ENCODE assay signal across 22 cellular contexts in genomic region chr4:40888916-40889315, GRCh38.
DNase-seq lines count a peak whose midpoint lies in the region; ATAC-seq and TF ChIP-seq lines count a peak whose summit lies in the region.
"Had no signal": no experiment of that assay in that cellular context is flagged by ENCODE, and none has a peak within 500 bp of the region (broad histone marks: within the 10 kb centered on the region; RNA-seq: fewer than 3 reads in every experiment).

No MANE protein-coding gene starts in this region.

- no peaks in the 10 kb centered on the region for H3K27me3 ChIP-seq in foreskin keratinocyte
- H3K27me3 ChIP-seq: BE2C had no signal

- no peak overlapping the region for H3K27ac ChIP-seq in foreskin keratinocyte
- H3K27ac ChIP-seq: 22Rv1 had no signal

- H3K4me1 ChIP-seq in foreskin keratinocyte = no peaks in the 10 kb centered on the region

- no peak for ATAC-seq in foreskin keratinocyte
- ATAC-seq: HCT116, SK-N-SH treated with all-trans-retinoic acid at 6 μM for 48 hours had no signal

- TF ChIP-seq CTCF in foreskin keratinocyte (conservative IDR thresholded peaks at IDR 0.05) = no peak

- DNase-seq in DMS 273 (lab: John Stamatoyannopoulos, UW; ENCODE audit: unreplicated experiment) = peak; percentile 46
- DNase-seq in DMS 273 treated with DMSO at 0.1 percent for 48 hours (lab: John Stamatoyannopoulos, UW) = no peak
- DNase-seq in NCI-H82 (lab: John Stamatoyannopoulos, UW) = peak; percentile 92
- peak; percentile 33 for DNase-seq in medulla oblongata (ENCODE audit: extremely low spot score)
- no peak for DNase-seq in foreskin keratinocyte
- no peak for DNase-seq in dedifferentiated amniotic fluid mesenchymal stem cell (ENCODE audit: extremely low spot score)
- no peak for DNase-seq in NCI-H2196 treated with DMSO at 0.1 percent for 48 hours (lab: John Stamatoyannopoulos, UW; ENCODE audit: unreplicated experiment)
- DNase-seq: ACHN; BE2C; CD8-positive, alpha-beta memory T cell; DMS153; DND-41; KG1; MM.1S; NCI-H1417; NCI-H187; NCI-H2081 treated with DMSO at 0.1 percent for 48 hours; NCI-H446; NCI-H526 treated with DMSO at 0.1 percent for 48 hours had no signal

Comparison
In these comparisons a context has a peak if more than half of its experiments do, and no peak if none do; other contexts are left out.
1. DNase-seq: peak in DMS 273 (single experiment), NCI-H82 (single experiment) and medulla oblongata (single experiment); none in DMS 273 treated with DMSO at 0.1 percent for 48 hours (single experiment), foreskin keratinocyte (0 of 2), dedifferentiated amniotic fluid mesenchymal stem cell (single experiment) and NCI-H2196 treated with DMSO at 0.1 percent for 48 hours (single experiment).